1 cellular context compared by ENCODE assay signal in the genomic region with DNA sequence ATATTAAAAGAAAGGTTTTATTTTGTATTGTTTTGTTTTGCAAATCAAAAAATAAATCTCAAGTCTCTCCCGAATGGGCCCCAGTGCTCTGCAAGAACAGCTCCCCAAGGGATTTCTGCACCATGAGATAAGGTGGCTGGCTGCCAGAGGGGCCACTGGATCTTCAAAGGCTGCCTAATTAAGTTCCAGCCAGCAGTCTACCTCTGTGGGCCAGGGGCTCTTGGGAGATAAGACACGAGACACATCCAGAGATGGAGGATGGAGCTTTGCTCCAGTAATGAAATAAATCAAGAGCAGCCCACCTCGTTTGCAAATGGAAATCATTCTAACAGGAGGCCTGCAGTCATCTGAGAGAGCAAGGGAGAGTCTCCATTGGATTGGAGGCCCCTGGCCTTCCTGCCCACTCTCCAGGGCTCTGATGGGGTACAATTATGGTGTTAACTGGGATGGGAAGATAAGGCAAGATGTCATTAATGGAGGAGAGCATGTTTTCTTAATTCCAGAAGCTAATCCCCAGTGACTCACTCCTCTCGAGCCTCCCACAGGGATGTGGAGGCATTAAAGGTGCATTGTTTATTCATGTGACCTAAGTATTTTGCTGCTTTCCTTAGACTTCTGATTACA.
TF ChIP-seq lines count a peak whose summit lies in the region.

No MANE protein-coding gene starts in this region.

TF ChIP-seq in HEK293, 187 proteins besides CTCF, POLR2A, EP300 and RAD21 (continued from another document and continues in another):
- TF ChIP-seq ZNF623 (tag by site-specific recombination; IDR thresholded peaks at IDR 0.05) (no peak), ZNF560 (tag by site-specific recombination; IDR thresholded peaks at IDR 0.05; ENCODE audit: borderline replicate concordance) (no peak), ZXDB (tag by site-specific recombination; IDR thresholded peaks at IDR 0.05) (no peak), MEIS1 (CRISPR knock-in tag; IDR thresholded peaks at IDR 0.05; ENCODE audit: borderline replicate concordance) (no peak), ZNF530 (tag by site-specific recombination; IDR thresholded peaks at IDR 0.05; ENCODE audit: low read depth) (no peak), ZNF10 (tag by site-specific recombination; IDR thresholded peaks at IDR 0.05) (no peak), ZNF777 (tag by site-specific recombination; IDR thresholded peaks at IDR 0.05; ENCODE audit: borderline replicate concordance) (no peak), ZNF707 (tag by site-specific recombination; IDR thresholded peaks at IDR 0.05) (no peak), ZNF664 (tag by site-specific recombination; IDR thresholded peaks at IDR 0.05) (no peak), ZNF521 (tag by site-specific recombination; IDR thresholded peaks at IDR 0.05) (no peak), ZNF416 (tag by site-specific recombination; IDR thresholded peaks at IDR 0.05) (no peak), SETDB1 (IDR thresholded peaks at IDR 0.05; ENCODE audit: insufficient read length, low read length) (peak; percentile 24), ZNF529 (tag by site-specific recombination; IDR thresholded peaks at IDR 0.05; ENCODE audit: insufficient replicate concordance) (no peak), WT1 (tag by site-specific recombination; IDR thresholded peaks at IDR 0.05) (peak; percentile 89), AEBP2 (tag by site-specific recombination; IDR thresholded peaks at IDR 0.05; ENCODE audit: borderline replicate concordance) (no peak), ZSCAN4 (tag by site-specific recombination; IDR thresholded peaks at IDR 0.05) (no peak), ZBTB1 (tag by site-specific recombination; IDR thresholded peaks at IDR 0.05) (no peak), ZNF433 (tag by site-specific recombination; IDR thresholded peaks at IDR 0.05; ENCODE audit: low read depth) (no peak), ZFP37 (tag by site-specific recombination; IDR thresholded peaks at IDR 0.05) (no peak), ZNF398 (tag by site-specific recombination; IDR thresholded peaks at IDR 0.05) (peak; percentile 47; the same call in 1 of the 2 replicates), KLF9 (tag by site-specific recombination; IDR thresholded peaks at IDR 0.05; ENCODE audit: low read depth) (no peak), ZNF610 (tag by site-specific recombination; IDR thresholded peaks at IDR 0.05; ENCODE audit: borderline replicate concordance) (no peak), ZNF280C (tag by site-specific recombination; IDR thresholded peaks at IDR 0.05) (no peak), ZNF548 (tag by site-specific recombination; IDR thresholded peaks at IDR 0.05) (no peak), ZFHX2 (tag by site-specific recombination; conservative IDR thresholded peaks at IDR 0.05) (peak; percentile 86), ZBTB21 (tag by site-specific recombination; IDR thresholded peaks at IDR 0.05) (0 out of 2 replicates have a peak, but pooled peaks have one; percentile 35), ZBTB10 (tag by site-specific recombination; IDR thresholded peaks at IDR 0.05) (no peak), ZBTB49 (tag by site-specific recombination; IDR thresholded peaks at IDR 0.05; ENCODE audit: low read depth) (no peak), ZNF621 (tag by site-specific recombination; IDR thresholded peaks at IDR 0.05) (no peak), ZNF302 (tag by site-specific recombination; IDR thresholded peaks at IDR 0.05; ENCODE audit: low read depth) (no peak), KLF16 (tag by site-specific recombination; IDR thresholded peaks at IDR 0.05) (0 out of 2 replicates have a peak, but pooled peaks have one; percentile 37), REPIN1 (tag by site-specific recombination; IDR thresholded peaks at IDR 0.05; ENCODE audit: low read depth) (no peak), ZNF776 (tag by site-specific recombination; IDR thresholded peaks at IDR 0.05; ENCODE audit: borderline replicate concordance) (no peak), ZNF138 (tag by site-specific recombination; IDR thresholded peaks at IDR 0.05; ENCODE audit: borderline replicate concordance) (no peak), ZNF549 (tag by site-specific recombination; IDR thresholded peaks at IDR 0.05) (no peak), ZNF146 (tag by site-specific recombination; IDR thresholded peaks at IDR 0.05) (0 out of 2 replicates have a peak, but pooled peaks have one; percentile 17), ZNF175 (tag by site-specific recombination; IDR thresholded peaks at IDR 0.05) (no peak), ZFP69B (tag by site-specific recombination; IDR thresholded peaks at IDR 0.05) (no peak), ZNF48 (tag by site-specific recombination; IDR thresholded peaks at IDR 0.05) (no peak), KLF10 (tag by site-specific recombination; IDR thresholded peaks at IDR 0.05) (peak; percentile 12; the same call in 1 of the 2 replicates), ZNF747 (tag by site-specific recombination; IDR thresholded peaks at IDR 0.05) (no peak), KLF7 (tag by site-specific recombination; IDR thresholded peaks at IDR 0.05; ENCODE audit: borderline replicate concordance) (no peak)
- TF ChIP-seq, protein P1, sequence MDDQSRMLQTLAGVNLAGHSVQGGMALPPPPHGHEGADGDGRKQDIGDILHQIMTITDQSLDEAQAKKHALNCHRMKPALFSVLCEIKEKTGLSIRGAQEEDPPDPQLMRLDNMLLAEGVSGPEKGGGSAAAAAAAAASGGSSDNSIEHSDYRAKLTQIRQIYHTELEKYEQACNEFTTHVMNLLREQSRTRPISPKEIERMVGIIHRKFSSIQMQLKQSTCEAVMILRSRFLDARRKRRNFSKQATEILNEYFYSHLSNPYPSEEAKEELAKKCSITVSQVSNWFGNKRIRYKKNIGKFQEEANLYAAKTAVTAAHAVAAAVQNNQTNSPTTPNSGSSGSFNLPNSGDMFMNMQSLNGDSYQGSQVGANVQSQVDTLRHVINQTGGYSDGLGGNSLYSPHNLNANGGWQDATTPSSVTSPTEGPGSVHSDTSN (CRISPR knock-in tag; IDR thresholded peaks at IDR 0.05), result no peak
- TF ChIP-seq, protein P2, sequence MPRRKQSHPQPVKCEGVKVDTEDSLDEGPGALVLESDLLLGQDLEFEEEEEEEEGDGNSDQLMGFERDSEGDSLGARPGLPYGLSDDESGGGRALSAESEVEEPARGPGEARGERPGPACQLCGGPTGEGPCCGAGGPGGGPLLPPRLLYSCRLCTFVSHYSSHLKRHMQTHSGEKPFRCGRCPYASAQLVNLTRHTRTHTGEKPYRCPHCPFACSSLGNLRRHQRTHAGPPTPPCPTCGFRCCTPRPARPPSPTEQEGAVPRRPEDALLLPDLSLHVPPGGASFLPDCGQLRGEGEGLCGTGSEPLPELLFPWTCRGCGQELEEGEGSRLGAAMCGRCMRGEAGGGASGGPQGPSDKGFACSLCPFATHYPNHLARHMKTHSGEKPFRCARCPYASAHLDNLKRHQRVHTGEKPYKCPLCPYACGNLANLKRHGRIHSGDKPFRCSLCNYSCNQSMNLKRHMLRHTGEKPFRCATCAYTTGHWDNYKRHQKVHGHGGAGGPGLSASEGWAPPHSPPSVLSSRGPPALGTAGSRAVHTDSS (tag by site-specific recombination; IDR thresholded peaks at IDR 0.05), result no peak
- TF ChIP-seq, protein P3, sequence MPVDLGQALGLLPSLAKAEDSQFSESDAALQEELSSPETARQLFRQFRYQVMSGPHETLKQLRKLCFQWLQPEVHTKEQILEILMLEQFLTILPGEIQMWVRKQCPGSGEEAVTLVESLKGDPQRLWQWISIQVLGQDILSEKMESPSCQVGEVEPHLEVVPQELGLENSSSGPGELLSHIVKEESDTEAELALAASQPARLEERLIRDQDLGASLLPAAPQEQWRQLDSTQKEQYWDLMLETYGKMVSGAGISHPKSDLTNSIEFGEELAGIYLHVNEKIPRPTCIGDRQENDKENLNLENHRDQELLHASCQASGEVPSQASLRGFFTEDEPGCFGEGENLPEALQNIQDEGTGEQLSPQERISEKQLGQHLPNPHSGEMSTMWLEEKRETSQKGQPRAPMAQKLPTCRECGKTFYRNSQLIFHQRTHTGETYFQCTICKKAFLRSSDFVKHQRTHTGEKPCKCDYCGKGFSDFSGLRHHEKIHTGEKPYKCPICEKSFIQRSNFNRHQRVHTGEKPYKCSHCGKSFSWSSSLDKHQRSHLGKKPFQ (tag by site-specific recombination; IDR thresholded peaks at IDR 0.05), result no peak
